In genomic region chr14:99593971-99594841, GRCh38 we compare ENCODE assay signal across 16 cellular contexts. TPM values are rescaled to one million over a fixed set of nuclear protein-coding genes. Genes with fewer than 3 reads are reported as not detected.
DNase-seq lines count a peak whose midpoint lies in the region; ATAC-seq and TF ChIP-seq lines count a peak whose summit lies in the region.
"Had no signal": no experiment of that assay in that cellular context is flagged by ENCODE, and none has a peak within 500 bp of the region (broad histone marks: within the 10 kb centered on the region; RNA-seq: fewer than 3 reads in every experiment).

No MANE protein-coding gene starts in this region.

- no peak for TF ChIP-seq CTCF in RWPE1 (conservative IDR thresholded peaks at IDR 0.05; ENCODE audit: low read depth)
- TF ChIP-seq CTCF in esophagus squamous epithelium (IDR thresholded peaks at IDR 0.05), result no peak
- no peak for TF ChIP-seq CTCF in OCI-LY7 (conservative IDR thresholded peaks at IDR 0.05; ENCODE audit: low read length)

- H3K4me2 ChIP-seq in BLaER1 (peak overlapping the region; percentile 91), OCI-LY7 (ENCODE audit: low read length) (no peak overlapping the region)
- H3K4me2 ChIP-seq: SK-N-SH had no signal

- no peak for TF ChIP-seq POLR2A in esophagus squamous epithelium (IDR thresholded peaks at IDR 0.05)

- BruUV-seq in OCI-LY7 (replicated peaks; lab: Mats Ljungman, UMichigan), result no TSS peak

- intact Hi-C loops in esophagus squamous epithelium (cut with DNase I), result no loop called here
- intact Hi-C loops in OCI-LY7 (cut with micrococcal nuclease; ENCODE audit: unreplicated experiment), result no loop called here
- intact Hi-C loops in left cardiac atrium (cut with DNase I), result no loop called here

- no peaks in the 10 kb centered on the region for H3K79me2 ChIP-seq in OCI-LY7 (ENCODE audit: insufficient read depth, low read depth, low read length)

- no peaks in the 10 kb centered on the region for H3K9me2 ChIP-seq in OCI-LY7 (ENCODE audit: insufficient read depth, low read length)
- H3K9me2 ChIP-seq: SK-N-SH had no signal

- H3K4me3 ChIP-seq in BLaER1 (no peak overlapping the region; the same call in 1 of the 2 replicates), esophagus squamous epithelium (no peak overlapping the region), OCI-LY7 (ENCODE audit: low read depth, low read length, poor library complexity, severe bottlenecking) (no peak overlapping the region)
- H3K4me3 ChIP-seq: K562, tibial nerve had no signal

- POLR2A ChIA-PET in RWPE1 (lab: Yijun Ruan, JAX; ENCODE audit: low non-redundant PET) (no interaction called here), OCI-LY7 (lab: Charles Lee) (interaction anchor here (1.2 to 2.0 kb wide), 2 partner anchors 9 to 12 kb away, joined by 3 to 5 read pairs; no protein-coding TSS in a partner anchor)

- H2AFZ ChIP-seq in OCI-LY7 (ENCODE audit: low read length), result no peak overlapping the region

- peaks cover 98% of the 10 kb centered on the region for H3K4me1 ChIP-seq in BLaER1
- H3K4me1 ChIP-seq in esophagus squamous epithelium, result peaks cover 11 to 99% (median 70%) of the 10 kb centered on the region in 3 donors
- H3K4me1 ChIP-seq in OCI-LY7 (ENCODE audit: insufficient read depth, low read length, poor library complexity, severe bottlenecking), result no peaks in the 10 kb centered on the region

- H4K20me1 ChIP-seq in BLaER1 (peaks cover 16% of the 10 kb centered on the region; the same call in 1 of the 2 replicates), OCI-LY7 (ENCODE audit: insufficient read depth, low read length) (no peaks in the 10 kb centered on the region)

- ATAC-seq in GM18502 (IDR thresholded peaks at IDR 0.05; ENCODE audit: poor library complexity, unreplicated experiment) (peak; percentile 10), HG02870 (IDR thresholded peaks at IDR 0.05; ENCODE audit: unreplicated experiment) (no peak), left cardiac atrium (no peak)
- ATAC-seq: K562, right cardiac atrium had no signal

- DNase-seq in RWPE1 (ENCODE audit: low spot score) (no peak), esophagus squamous epithelium (lab: John Stamatoyannopoulos, UW) (no peak), OCI-LY7 (ENCODE audit: low spot score) (no peak), DMS 273 treated with DMSO at 0.1 percent for 48 hours (lab: John Stamatoyannopoulos, UW) (no peak), left cardiac atrium (no peak)
- DNase-seq: DMS53, HCEC 1CT, NCI-H1417 treated with DMSO at 0.1 percent for 48 hours, NCI-H446, SK-N-SH had no signal

- no peaks in the 10 kb centered on the region for H3K27me3 ChIP-seq in BLaER1
- no peaks in the 10 kb centered on the region for H3K27me3 ChIP-seq in esophagus squamous epithelium
- H3K27me3 ChIP-seq: tibial nerve had no signal

- H3K9me3 ChIP-seq in BLaER1 (no peaks in the 10 kb centered on the region), esophagus squamous epithelium (no peaks in the 10 kb centered on the region), OCI-LY7 (ENCODE audit: low read length) (no peaks in the 10 kb centered on the region)
- H3K9me3 ChIP-seq: SK-N-SH, tibial nerve had no signal

- WGBS in esophagus squamous epithelium, 2 donors, result 77 to 83% methylated on average over 7 of the region's 9 CpGs

- H3K27ac ChIP-seq in BLaER1, result peak overlapping the region; percentile 86
- peak overlapping the region; percentile 57 for H3K27ac ChIP-seq in RWPE1
- H3K27ac ChIP-seq in esophagus squamous epithelium, result peak overlapping the region in 3 of 4 donors; percentile 46 to 79 (median 64)
- H3K27ac ChIP-seq in OCI-LY7 (ENCODE audit: low read depth, low read length, poor library complexity, severe bottlenecking), result no peak overlapping the region
- H3K27ac ChIP-seq: tibial nerve had no signal

- no peaks in the 10 kb centered on the region for H3K36me3 ChIP-seq in BLaER1
- no peaks in the 10 kb centered on the region for H3K36me3 ChIP-seq in esophagus squamous epithelium
- no peaks in the 10 kb centered on the region for H3K36me3 ChIP-seq in OCI-LY7 (ENCODE audit: insufficient read depth, low read length)
- H3K36me3 ChIP-seq: tibial nerve had no signal

- 0 out of 2 replicates have a peak overlapping the region, but pooled peaks have one; percentile 2 for H3K9ac ChIP-seq in BLaER1
- H3K9ac ChIP-seq: SK-N-SH had no signal

- CTCF ChIA-PET in RWPE1 (lab: Yijun Ruan, JAX), result no interaction called here
- CTCF ChIA-PET in OCI-LY7 (lab: Charles Lee; ENCODE audit: unreplicated experiment), result interaction anchor here (0.9 kb wide), 1 partner anchor 22 kb away, joined by 3 read pairs; no protein-coding TSS in a partner anchor

RNA-seq across cellular contexts. Expression of gene CCDC85C, which starts 9.8 kb away (rescaled TPM):
- total RNA-seq in esophagus squamous epithelium (10 to 100 TPM; 23.4 to 52.0 (median 27.1) TPM), OCI-LY7 (2022) (14.6 and 15.0 TPM in 2 replicates), left cardiac atrium (10 to 100 TPM; 21.4 to 24.7 TPM)
- 3.6 and 6.4 TPM in 2 replicates for total RNA-seq in OCI-LY7 (2014; rRNA removed; shearing (Covaris generic))

RNA-seq across cellular contexts. Expression of gene HHIPL1, which starts 50.7 kb away (rescaled TPM):
- total RNA-seq in esophagus squamous epithelium (1 to 10 TPM in 1 of 4 donors, under 1 TPM in 2, not detected in 1; 0.22 to 1.3 (median 0.59) TPM), OCI-LY7 (2022) (0.61 and 0.72 TPM in 2 replicates), left cardiac atrium (1 to 10 TPM; 2.1 to 2.6 TPM)
- total RNA-seq in OCI-LY7 (2014; rRNA removed; shearing (Covaris generic)), result 0.25 and 1.5 TPM in 2 replicates
- total RNA-seq: K562 had no signal
